4 cellular contexts compared by ENCODE assay signal in the genomic region with DNA sequence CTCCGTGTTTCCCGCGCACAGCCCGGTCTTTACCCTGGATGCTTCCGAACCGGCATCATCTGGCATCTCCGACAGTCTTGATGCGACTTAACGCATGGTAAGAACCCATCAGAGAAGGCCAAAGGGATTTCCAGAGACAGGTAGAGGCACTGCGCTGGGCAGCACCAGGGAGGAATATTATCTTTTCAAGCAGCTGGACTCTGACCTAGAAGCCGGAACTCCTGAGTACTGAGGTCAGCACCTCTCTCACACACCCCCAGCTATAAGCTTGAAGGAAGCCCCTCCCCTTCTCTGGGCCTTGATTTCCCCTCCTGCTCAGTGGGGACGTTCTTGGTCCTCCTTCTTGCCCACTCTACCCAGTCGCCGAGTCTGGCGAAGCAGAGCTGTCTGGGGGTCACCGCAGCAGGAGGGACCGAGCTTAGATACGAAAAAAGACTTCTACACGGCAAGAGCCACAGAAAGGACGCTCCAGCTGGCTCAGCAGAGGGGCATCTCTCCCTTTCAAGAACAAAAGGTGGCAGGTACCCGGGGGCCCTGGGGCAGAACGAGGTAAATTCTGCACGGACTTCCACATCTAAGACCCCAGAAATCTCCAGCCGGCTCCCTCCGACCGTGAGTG. TPM values are rescaled to one million over a fixed set of nuclear protein-coding genes. Genes with fewer than 3 reads are reported as not detected.
"Had no signal": no experiment of that assay in that cellular context is flagged by ENCODE, and none has a peak within 500 bp of the region (broad histone marks: within the 10 kb centered on the region; RNA-seq: fewer than 3 reads in every experiment).

No MANE protein-coding gene starts in this region.

RNA-seq across cellular contexts. Expression of gene IQSEC3, which starts 10.6 kb away (rescaled TPM):
- total RNA-seq: endothelial cell of umbilical vein, foreskin keratinocyte, myocyte had no signal
- polyA plus RNA-seq: endothelial cell of umbilical vein, foreskin keratinocyte, keratinocyte had no signal
